Comparison of ENCODE assay signal across 10 cellular contexts in genomic region chr21:44240842-44241241, GRCh38. TPM values are rescaled to one million over a fixed set of nuclear protein-coding genes. Genes with fewer than 3 reads are reported as not detected.
DNase-seq lines count a peak whose midpoint lies in the region; ATAC-seq, FAIRE-seq and TF ChIP-seq lines count a peak whose summit lies in the region.
"Not testable (repeated sequence)": the region's sequence is repeated elsewhere in the genome, so short reads cannot be mapped to it uniquely, and the experiment has no call there.
"Had no signal": no experiment of that assay in that cellular context is flagged by ENCODE, and none has a peak within 500 bp of the region (broad histone marks: within the 10 kb centered on the region; RNA-seq: fewer than 3 reads in every experiment).

Gene ICOSLG, minus strand, starts transcription at chr21:44240943. Its CDS starts 126 bp downstream, at chr21:44240817.

- H3K4me1 Mint-ChIP-seq in CD4-positive, CD25-positive, alpha-beta regulatory T cell = not testable (repeated sequence)

- TF ChIP-seq RAD21 in GM12878 (IDR thresholded peaks at IDR 0.05; ENCODE audit: insufficient read depth, low read depth, low read length) = not testable (repeated sequence)

- intact Hi-C loops in GM12878 (cut with micrococcal nuclease; ENCODE audit: unreplicated experiment); left colon (cut with DNase I, micrococcal nuclease); sciatic nerve (cut with DNase I): not testable (repeated sequence)

- H3K27ac Mint-ChIP-seq in CD4-positive, CD25-positive, alpha-beta regulatory T cell = not testable (repeated sequence)

- not testable (repeated sequence) for H3K4me3 Mint-ChIP-seq in CD4-positive, CD25-positive, alpha-beta regulatory T cell

- not testable (repeated sequence) for H4K20me1 ChIP-seq in GM12878 (ENCODE audit: control insufficient read depth, insufficient read depth)

- not testable (repeated sequence) for H3K27ac ChIP-seq in CD4-positive, CD25-positive, alpha-beta regulatory T cell (ENCODE audit: insufficient read depth, low read length, poor library complexity, severe bottlenecking); RWPE2 (ENCODE audit: poor library complexity, severe bottlenecking); GM12878 (ENCODE audit: control insufficient read depth, insufficient read depth)

- H3K9me3 Mint-ChIP-seq in CD4-positive, CD25-positive, alpha-beta regulatory T cell = not testable (repeated sequence)

- not testable (repeated sequence) for TF ChIP-seq POLR2A in GM12878 (IDR thresholded peaks at IDR 0.05; ENCODE audit: low read depth, low read length)

- H3K4me2 ChIP-seq in GM12878 (ENCODE audit: control insufficient read depth, insufficient read depth) = not testable (repeated sequence)

- no CpG with 5 or more reads among the region's 53 CpGs for WGBS in GM12878 (ENCODE audit: insufficient coverage, insufficient replicate concordance, low lambda C conversion rate, missing lambda C conversion rate)

- H2AFZ ChIP-seq in GM12878 (ENCODE audit: control insufficient read depth, low read depth, low read length) = not testable (repeated sequence)

- not testable (repeated sequence) for H3K4me3 ChIP-seq in CD4-positive, CD25-positive, alpha-beta regulatory T cell (ENCODE audit: low read depth, low read length); RWPE2 (ENCODE audit: severe bottlenecking); GM12878

- H3K27me3 ChIP-seq in CD4-positive, CD25-positive, alpha-beta regulatory T cell (ENCODE audit: control insufficient read depth, insufficient read depth, low read length); RWPE2 (ENCODE audit: insufficient read depth, poor library complexity, severe bottlenecking); GM12878 (replicated peaks in 1 of 2; ENCODE audit: control insufficient read depth in 2 of 2, insufficient read depth in 2 of 2, low read length in 1 of 2): not testable (repeated sequence)

- H3K36me3 ChIP-seq in CD4-positive, CD25-positive, alpha-beta regulatory T cell (ENCODE audit: control insufficient read depth, insufficient read depth, low read length); RWPE2 (ENCODE audit: low read depth); GM12878 (ENCODE audit: control insufficient read depth in 2 of 2, insufficient read depth in 2 of 2, low read length in 1 of 2): not testable (repeated sequence)

- not testable (repeated sequence) for H3K4me1 ChIP-seq in CD4-positive, CD25-positive, alpha-beta regulatory T cell (ENCODE audit: control insufficient read depth, insufficient read depth, low read length, poor library complexity, severe bottlenecking); RWPE2 (ENCODE audit: insufficient read depth, poor library complexity, severe bottlenecking); GM12878 (ENCODE audit: control insufficient read depth, insufficient read depth, low read length)

- RAD21 ChIA-PET in GM12878 (lab: Charles Lee; ENCODE audit: unreplicated experiment) = not testable (repeated sequence)

- not testable (repeated sequence) for TF ChIP-seq EP300 in GM12878 (IDR thresholded peaks at IDR 0.05; ENCODE audit: borderline replicate concordance in 1 of 2, control insufficient read depth in 1 of 2, low read depth in 2 of 2, low read length in 2 of 2)

- not testable (repeated sequence) for H3K9ac ChIP-seq in GM12878 (ENCODE audit: control insufficient read depth, insufficient read depth, low read length)

- POLR2A ChIA-PET in GM12878 (lab: Charles Lee) = not testable (repeated sequence)

- not testable (repeated sequence) for TF ChIP-seq CTCF in RWPE2 (IDR thresholded peaks at IDR 0.05; ENCODE audit: poor library complexity, severe bottlenecking); GM12878 (IDR thresholded peaks at IDR 0.05 in 2 of 3, conservative IDR thresholded peaks at IDR 0.05 in 1 of 3; ENCODE audit: control insufficient read depth in 2 of 3, extremely low read depth in 1 of 3, insufficient read depth in 1 of 3, low read depth in 3 of 3, low read length in 3 of 3)

- not testable (repeated sequence) for FAIRE-seq in GM12878 (lab: Jason Lieb, UNC)

- not testable (repeated sequence) for DNase-seq in CD4-positive, CD25-positive, alpha-beta regulatory T cell; RWPE2 (ENCODE audit: low spot score); GM12878 (ENCODE audit: low read depth, low spot score); left colon; sciatic nerve (ENCODE audit: low spot score)

- SMC1A ChIA-PET in GM12878 (lab: Charles Lee; ENCODE audit: uncharacterized antibody, unreplicated experiment) = not testable (repeated sequence)

- BruUV-seq in GM12878 (replicated peaks; lab: Mats Ljungman, UMichigan) = not testable (repeated sequence)

- H3K9me3 ChIP-seq in CD4-positive, CD25-positive, alpha-beta regulatory T cell (ENCODE audit: control insufficient read depth in 2 of 2, low read length in 2 of 2); RWPE2 (ENCODE audit: severe bottlenecking); GM12878 (replicated peaks; ENCODE audit: control insufficient read depth, insufficient read depth, low read length): not testable (repeated sequence)

- CTCF ChIA-PET in GM12878 (lab: Yijun Ruan, JAX) = not testable (repeated sequence)

- peak; percentile 20 to 22 for ATAC-seq in CD4-positive, CD25-positive, alpha-beta regulatory T cell (ENCODE audit: low read depth in 2 of 2)
- peak; percentile 45 for ATAC-seq in GM19328 (IDR thresholded peaks at IDR 0.05; ENCODE audit: unreplicated experiment)
- peak; percentile 26 for ATAC-seq in GM21786 (IDR thresholded peaks at IDR 0.05; ENCODE audit: unreplicated experiment)
- peak; percentile 35 for ATAC-seq in HG03039 (IDR thresholded peaks at IDR 0.05; ENCODE audit: unreplicated experiment)
- peak; percentile 76 for ATAC-seq in RWPE2 (ENCODE audit: low read depth)
- peak; percentile 63 for ATAC-seq in GM12878
- peak; percentile 64 for ATAC-seq in left colon
- peak; percentile 76 for ATAC-seq in sciatic nerve

- H3K79me2 ChIP-seq in GM12878 (ENCODE audit: control insufficient read depth, insufficient read depth, low read length) = not testable (repeated sequence)

- H3K36me3 Mint-ChIP-seq in CD4-positive, CD25-positive, alpha-beta regulatory T cell = not testable (repeated sequence)

- H3K27me3 Mint-ChIP-seq in CD4-positive, CD25-positive, alpha-beta regulatory T cell = not testable (repeated sequence)

- in situ Hi-C loops in GM12878 (cut with MboI) = not testable (repeated sequence)

RNA-seq across cellular contexts. Expression of gene ICOSLG, which starts in this region (rescaled TPM):
- 22.6 TPM for total RNA-seq in CD4-positive, CD25-positive, alpha-beta regulatory T cell
- 1 to 10 TPM in 2 of 4 donors, under 1 TPM in 2; 0.49 to 2.0 (median 1.3) TPM for polyA plus RNA-seq in CD4-positive, CD25-positive, alpha-beta regulatory T cell
- 61.3 and 69.5 TPM in 2 replicates for total RNA-seq in GM12878 (2013; cell fraction: nucleolus; rRNA removed)
- total RNA-seq in GM12878 (2014; rRNA removed) = 5.6 and 6.3 TPM in 2 replicates
- total RNA-seq in GM12878 (2014; rRNA removed; fragmentation: Illumina TruSeq; extraction: Trizol) = 3.5 and 3.8 TPM in 2 replicates
- total RNA-seq in GM12878 (2021) = 15.1 and 16.4 TPM in 2 replicates
- 8.4 TPM for polyA plus RNA-seq in GM12878 (2011; ENCODE audit: low read depth)
- polyA plus RNA-seq in GM12878 (2011; rRNA removed) = 6.6 and 16.3 TPM in 2 replicates
- polyA plus RNA-seq in GM12878 (2011; cell fraction: cytosol; rRNA removed) = 11.5 and 12.4 TPM in 2 replicates
- 38.7 and 45.9 TPM in 2 replicates for polyA plus RNA-seq in GM12878 (2011; cell fraction: nucleus; rRNA removed)
- 14.8 and 16.7 TPM in 2 replicates for polyA plus RNA-seq in GM12878 (2012)
- 5.1 and 13.9 TPM in 2 replicates for polyA plus RNA-seq in GM12878 (2014; fragmentation: Illumina TruSeq; extraction: Trizol)
- 1 to 10 TPM in 1 of 2 experiments, under 1 TPM in 1; 0.84 to 1.5 TPM for polyA plus RNA-seq in GM12878 (2014; fragmentation: Nextera tagmentation; extraction: Ambion mirVana)
- 11.5 and 11.7 TPM in 2 replicates for polyA plus RNA-seq in GM12878 (2014; rRNA removed)
- 1 to 10 TPM; 5.3 to 6.2 TPM for polyA plus RNA-seq in GM12878 (2016; fragmentation: Nextera tagmentation; extraction: Ambion mirVana)
- polyA minus RNA-seq in GM12878 (2011; rRNA and poly(A)+ RNA removed) = 10.8 and 11.6 TPM in 2 replicates
- polyA minus RNA-seq in GM12878 (2011; cell fraction: cytosol; rRNA and poly(A)+ RNA removed) = 4.9 and 9.8 TPM in 2 replicates
- polyA minus RNA-seq in GM12878 (2011; cell fraction: nucleus; rRNA and poly(A)+ RNA removed) = 7.0 and 12.5 TPM in 2 replicates
- 1 to 10 TPM; 3.2 to 5.0 TPM for total RNA-seq in left colon
- 5.3 TPM for total RNA-seq in sciatic nerve
- polyA plus RNA-seq: cardiac muscle cell, neural cell had no signal

Comparison
In these comparisons a context has a peak if more than half of its experiments do, and no peak if none do; other contexts are left out.
1. ATAC-seq: peak in every context shown above with its lines; median percentile 76 in RWPE2; 76 in sciatic nerve; 64 in left colon; 63 in GM12878; 45 in GM19328; 35 in HG03039; 26 in GM21786; 21 in CD4-positive, CD25-positive, alpha-beta regulatory T cell.